Comparison of ENCODE assay signal across 1 cellular context in the genomic region with DNA sequence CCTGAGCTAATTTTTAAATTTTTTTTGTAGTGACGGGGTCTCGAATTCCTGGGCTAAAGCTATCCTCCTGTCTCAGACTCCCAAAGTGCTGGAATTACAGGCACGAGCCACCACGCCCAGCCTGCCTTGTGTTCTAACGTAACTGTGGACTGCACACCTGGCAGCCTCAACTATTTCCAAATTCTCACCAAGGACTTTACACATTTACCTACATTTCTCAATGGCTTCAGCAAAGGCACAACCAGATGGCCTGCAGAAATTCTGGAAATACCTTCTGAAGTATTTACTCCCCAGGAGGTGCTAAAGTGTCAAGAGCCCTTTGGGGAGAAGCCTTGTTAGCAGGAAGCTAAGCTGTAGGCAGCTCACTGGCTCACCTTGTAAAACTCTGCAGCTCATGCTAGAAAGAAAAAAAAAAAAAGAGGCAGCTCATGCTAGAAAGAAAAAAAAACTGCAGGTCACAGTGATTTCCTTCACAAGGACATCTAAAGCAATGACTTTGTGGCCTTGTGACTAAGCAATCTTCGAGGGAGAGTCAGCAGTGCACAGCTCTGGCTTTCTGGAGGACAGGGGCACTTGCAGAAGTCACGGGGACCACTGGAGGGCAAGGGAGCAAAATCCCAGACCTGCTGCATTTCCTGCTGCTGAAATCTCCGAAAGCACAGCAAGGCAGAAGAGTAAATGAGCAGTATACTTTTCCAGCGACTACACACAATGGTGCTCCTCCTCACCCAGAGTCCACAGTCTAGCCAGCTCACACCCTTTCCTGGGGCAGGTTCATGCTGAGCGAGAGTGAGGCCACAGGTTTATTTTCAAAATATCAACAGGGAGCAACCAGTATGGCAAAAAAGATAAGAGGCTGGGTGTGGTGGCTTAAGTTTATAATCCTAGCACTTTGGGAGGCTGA.
TF ChIP-seq lines count a peak whose summit lies in the region.

No MANE protein-coding gene starts in this region.

TF ChIP-seq in WTC11, 78 proteins besides CTCF, POLR2A, EP300 and RAD21 (continued from another document):
- TF ChIP-seq, protein P1, sequence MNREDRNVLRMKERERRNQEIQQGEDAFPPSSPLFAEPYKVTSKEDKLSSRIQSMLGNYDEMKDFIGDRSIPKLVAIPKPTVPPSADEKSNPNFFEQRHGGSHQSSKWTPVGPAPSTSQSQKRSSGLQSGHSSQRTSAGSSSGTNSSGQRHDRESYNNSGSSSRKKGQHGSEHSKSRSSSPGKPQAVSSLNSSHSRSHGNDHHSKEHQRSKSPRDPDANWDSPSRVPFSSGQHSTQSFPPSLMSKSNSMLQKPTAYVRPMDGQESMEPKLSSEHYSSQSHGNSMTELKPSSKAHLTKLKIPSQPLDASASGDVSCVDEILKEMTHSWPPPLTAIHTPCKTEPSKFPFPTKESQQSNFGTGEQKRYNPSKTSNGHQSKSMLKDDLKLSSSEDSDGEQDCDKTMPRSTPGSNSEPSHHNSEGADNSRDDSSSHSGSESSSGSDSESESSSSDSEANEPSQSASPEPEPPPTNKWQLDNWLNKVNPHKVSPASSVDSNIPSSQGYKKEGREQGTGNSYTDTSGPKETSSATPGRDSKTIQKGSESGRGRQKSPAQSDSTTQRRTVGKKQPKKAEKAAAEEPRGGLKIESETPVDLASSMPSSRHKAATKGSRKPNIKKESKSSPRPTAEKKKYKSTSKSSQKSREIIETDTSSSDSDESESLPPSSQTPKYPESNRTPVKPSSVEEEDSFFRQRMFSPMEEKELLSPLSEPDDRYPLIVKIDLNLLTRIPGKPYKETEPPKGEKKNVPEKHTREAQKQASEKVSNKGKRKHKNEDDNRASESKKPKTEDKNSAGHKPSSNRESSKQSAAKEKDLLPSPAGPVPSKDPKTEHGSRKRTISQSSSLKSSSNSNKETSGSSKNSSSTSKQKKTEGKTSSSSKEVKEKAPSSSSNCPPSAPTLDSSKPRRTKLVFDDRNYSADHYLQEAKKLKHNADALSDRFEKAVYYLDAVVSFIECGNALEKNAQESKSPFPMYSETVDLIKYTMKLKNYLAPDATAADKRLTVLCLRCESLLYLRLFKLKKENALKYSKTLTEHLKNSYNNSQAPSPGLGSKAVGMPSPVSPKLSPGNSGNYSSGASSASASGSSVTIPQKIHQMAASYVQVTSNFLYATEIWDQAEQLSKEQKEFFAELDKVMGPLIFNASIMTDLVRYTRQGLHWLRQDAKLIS (CRISPR knock-in tag; IDR thresholded peaks at IDR 0.05; ENCODE audit: borderline replicate concordance), result no peak
- TF ChIP-seq FOXP1 (CRISPR knock-in tag; IDR thresholded peaks at IDR 0.05; ENCODE audit: borderline replicate concordance), result no peak
- no peak for TF ChIP-seq TP53 (CRISPR knock-in tag; IDR thresholded peaks at IDR 0.05)
- TF ChIP-seq GRHL2 (CRISPR knock-in tag; IDR thresholded peaks at IDR 0.05; ENCODE audit: insufficient replicate concordance, severe bottlenecking), result no peak
